Comparison of ENCODE assay signal across 1 cellular context in genomic region chr18:74505776-74506175, GRCh38.
TF ChIP-seq lines count a peak whose summit lies in the region.

No MANE protein-coding gene starts in this region.

TF ChIP-seq in HepG2, 621 proteins besides CTCF, POLR2A, EP300 and RAD21:
- no peak for TF ChIP-seq GLMP (CRISPR knock-in tag; IDR thresholded peaks at IDR 0.05; ENCODE audit: borderline replicate concordance)
- peak; percentile 49; the same call in 1 of the 2 replicates for TF ChIP-seq RBFOX2 (IDR thresholded peaks at IDR 0.05; ENCODE audit: low read depth, low read length)
- no peak for TF ChIP-seq ZNF83 (CRISPR knock-in tag; IDR thresholded peaks at IDR 0.05; ENCODE audit: borderline replicate concordance)
- no peak for TF ChIP-seq BCL3 (CRISPR knock-in tag; IDR thresholded peaks at IDR 0.05)
TF ChIP-seq in HepG2: peak in this region for 1.
